ENCODE assay signal across 15 cellular contexts in genomic region chr10:103714232-103714891, GRCh38.
DNase-seq lines count a peak whose midpoint lies in the region; TF ChIP-seq lines count a peak whose summit lies in the region.
"Had no signal": no experiment of that assay in that cellular context is flagged by ENCODE, and none has a peak within 500 bp of the region (broad histone marks: within the 10 kb centered on the region; RNA-seq: fewer than 3 reads in every experiment).

No MANE protein-coding gene starts in this region.

- peak overlapping the region; percentile 49 for H3K27ac ChIP-seq in A673 (ENCODE audit: low read depth, low read length, poor library complexity, severe bottlenecking)
- no peak overlapping the region for H3K27ac ChIP-seq in HEK293 (ENCODE audit: extremely low read depth, low read depth, low read length)
- H3K27ac ChIP-seq in dorsolateral prefrontal cortex: peak overlapping the region; percentile 29 to 99 (median 93)
- H3K27ac ChIP-seq in osteoblast (ENCODE audit: low read depth, low read length): no peak overlapping the region
- H3K27ac ChIP-seq in tibial artery: no peak overlapping the region
- H3K27ac ChIP-seq: PC-9 had no signal

- H3K4me3 ChIP-seq in A673 (ENCODE audit: low read depth, low read length, poor library complexity, severe bottlenecking) (no peak overlapping the region), HEK293 (ENCODE audit: low read depth, low read length) (no peak overlapping the region), dorsolateral prefrontal cortex (no peak overlapping the region), osteoblast (ENCODE audit: insufficient read depth, low read length) (no peak overlapping the region), tibial artery (no peak overlapping the region)
- H3K4me3 ChIP-seq: PC-9 had no signal

- CTCF ChIA-PET in A673 (lab: Charles Lee): no interaction called here
- CTCF ChIA-PET in HEK293 (lab: Yijun Ruan, JAX): interaction anchor here (0.5 to 11.8 kb wide), 15 partner anchors 12 to 483 kb away, joined by 3 to 151 read pairs (median 6); partner anchors contain the start of gene SH3PXD2A

- H3K79me2 ChIP-seq in osteoblast (ENCODE audit: insufficient read depth, low read length): no peaks in the 10 kb centered on the region

- H3K36me3 ChIP-seq in A673 (ENCODE audit: insufficient read depth, low read length, poor library complexity, severe bottlenecking) (peaks cover 4% of the 10 kb centered on the region), HEK293 (ENCODE audit: control insufficient read depth in 2 of 2, insufficient read depth in 1 of 2, low read length in 2 of 2) (peaks cover 0 to 4% of the 10 kb centered on the region in 2 experiments; a peak in 1 of 3 replicates), osteoblast (ENCODE audit: insufficient read depth, low read length) (no peaks in the 10 kb centered on the region), tibial artery (no peaks in the 10 kb centered on the region)

- no peak for TF ChIP-seq CTCF in A673 (conservative IDR thresholded peaks at IDR 0.05; ENCODE audit: low read depth, low read length)
- TF ChIP-seq CTCF in HEK293 (tag by site-specific recombination; IDR thresholded peaks at IDR 0.05): no peak
- TF ChIP-seq CTCF in dorsolateral prefrontal cortex (IDR thresholded peaks at IDR 0.05 in 54 of 56, conservative IDR thresholded peaks at IDR 0.05 in 2 of 56; ENCODE audit: low read depth in 1 of 56, partially characterized antibody in 56 of 56): no peak
- no peak for TF ChIP-seq CTCF in osteoblast (IDR thresholded peaks at IDR 0.05; ENCODE audit: extremely low read depth, low read depth, low read length)
- no peak for TF ChIP-seq CTCF in GM13977 (IDR thresholded peaks at IDR 0.05; ENCODE audit: extremely low read depth, insufficient read depth, missing control alignments)
- TF ChIP-seq CTCF in tibial artery (IDR thresholded peaks at IDR 0.05): no peak

- peaks cover 11% of the 10 kb centered on the region for H3K4me1 ChIP-seq in A673 (ENCODE audit: insufficient read depth, low read length, poor library complexity, severe bottlenecking)
- H3K4me1 ChIP-seq in HEK293 (ENCODE audit: control insufficient read depth, insufficient read depth, low read length): no peaks in the 10 kb centered on the region
- H3K4me1 ChIP-seq in osteoblast (ENCODE audit: insufficient read depth, low read length): peaks cover 22% of the 10 kb centered on the region
- peaks cover 0 to 19% (median 0%) of the 10 kb centered on the region in 4 donors for H3K4me1 ChIP-seq in tibial artery

- in situ Hi-C loops in GM13977 (cut with MboI; ENCODE audit: low pct_unique_long_range_greater_than_20kb, low sequenced_read_pairs, unreplicated experiment): loop anchor here (10.0 kb wide), 1 partner anchor 150 kb away; no protein-coding TSS in a partner anchor

- H4K20me1 ChIP-seq in osteoblast (ENCODE audit: insufficient read depth, low read length): peaks cover under 1% of the 10 kb centered on the region

- intact Hi-C loops in A673 (cut with micrococcal nuclease; ENCODE audit: unreplicated experiment): loop anchor here (5.0 kb wide), 2 partner anchors 78 to 493 kb away; no protein-coding TSS in a partner anchor
- intact Hi-C loops in dorsolateral prefrontal cortex (cut with DNase I): loop anchor here (2.0 to 10.0 kb wide), 3 partner anchors 144 to 410 kb away; partner anchors contain the start of gene SFR1 (in 1 of the 2)
- intact Hi-C loops in tibial artery (cut with DNase I; ENCODE audit: low total_unique reads): no loop called here

- H3K4me2 ChIP-seq in osteoblast (ENCODE audit: insufficient read depth, low read length): no peak overlapping the region

- no peaks in the 10 kb centered on the region for H3K9me3 ChIP-seq in A673 (ENCODE audit: low read depth, low read length, poor library complexity, severe bottlenecking)
- no peaks in the 10 kb centered on the region for H3K9me3 ChIP-seq in HEK293 (ENCODE audit: control insufficient read depth, insufficient read depth, low read depth, low read length)
- no peaks in the 10 kb centered on the region for H3K9me3 ChIP-seq in osteoblast (ENCODE audit: low read depth, low read length)
- H3K9me3 ChIP-seq in tibial artery: no peaks in the 10 kb centered on the region

- H3K27me3 ChIP-seq in A673 (replicated peaks; ENCODE audit: insufficient read depth, low read depth, low read length, poor library complexity) (no peaks in the 10 kb centered on the region), dorsolateral prefrontal cortex (no peaks in the 10 kb centered on the region), osteoblast (ENCODE audit: insufficient read depth, low read length) (no peaks in the 10 kb centered on the region), tibial artery (no peaks in the 10 kb centered on the region)

- POLR2A ChIA-PET in A673 (lab: Charles Lee; ENCODE audit: low non-redundant PET) (no interaction called here), HEK293 (lab: Yijun Ruan, JAX) (no interaction called here)

- DNase-seq in A673 (ENCODE audit: low spot score) (no peak), dorsolateral prefrontal cortex (no peak), osteoblast (ENCODE audit: insufficient read length, low spot score, missing footprints) (peak; percentile 31), kidney glomerular epithelial cell (lab: John Stamatoyannopoulos, UW) (no peak), GM13977 (ENCODE audit: low spot score) (no peak), tibial artery (no peak)
- DNase-seq in stimulated activated CD4-positive, alpha-beta T cell treated with anti-CD3 and anti-CD28 coated beads, Interleukin-12 subunit alpha, Interleukin-12 subunit beta, amount 100 ng/mL, for 4 hours: no peak
- DNase-seq: CD8-positive, alpha-beta T cell; MM.1S; NCI-H1105; NCI-H187 treated with DMSO at 0.1 percent for 48 hours; NCI-H446; PC-9; SHP77 treated with DMSO at 0.1 percent for 48 hours had no signal

- no TSS peak for BruUV-seq in A673 (replicated peaks; lab: Mats Ljungman, UMichigan)

- H2AFZ ChIP-seq in osteoblast (ENCODE audit: low read length): no peak overlapping the region
- H2AFZ ChIP-seq: PC-9 had no signal

TF ChIP-seq in HEK293, 187 proteins besides CTCF, POLR2A, EP300 and RAD21:
- TF ChIP-seq ZNF747 (tag by site-specific recombination; IDR thresholded peaks at IDR 0.05): no peak
- peak; percentile 17; the same call in 1 of the 2 replicates for TF ChIP-seq EGR2 (tag by site-specific recombination; IDR thresholded peaks at IDR 0.05; ENCODE audit: low read depth)
- TF ChIP-seq PRDM6 (tag by site-specific recombination; IDR thresholded peaks at IDR 0.05): no peak
- no peak for TF ChIP-seq ZNF549 (tag by site-specific recombination; IDR thresholded peaks at IDR 0.05)
- TF ChIP-seq ZNF2 (tag by site-specific recombination; IDR thresholded peaks at IDR 0.05): no peak
- TF ChIP-seq YY1 (tag by site-specific recombination; IDR thresholded peaks at IDR 0.05): no peak
- peak; percentile 18; the same call in 1 of the 2 replicates for TF ChIP-seq ZFHX2 (tag by site-specific recombination; conservative IDR thresholded peaks at IDR 0.05)
- TF ChIP-seq ZNF23 (tag by site-specific recombination; IDR thresholded peaks at IDR 0.05; ENCODE audit: borderline replicate concordance): no peak
- no peak for TF ChIP-seq ZNF610 (tag by site-specific recombination; IDR thresholded peaks at IDR 0.05; ENCODE audit: borderline replicate concordance)

Comparison
In these comparisons a context has a peak if more than half of its experiments do, and no peak if none do; other contexts are left out.
1. H3K27ac ChIP-seq: peak in A673 (single experiment) and dorsolateral prefrontal cortex (59 of 59); none in HEK293 (single experiment), osteoblast (single experiment) and tibial artery (0 of 2).